ENCODE assay signal across 9 cellular contexts in the genomic region with DNA sequence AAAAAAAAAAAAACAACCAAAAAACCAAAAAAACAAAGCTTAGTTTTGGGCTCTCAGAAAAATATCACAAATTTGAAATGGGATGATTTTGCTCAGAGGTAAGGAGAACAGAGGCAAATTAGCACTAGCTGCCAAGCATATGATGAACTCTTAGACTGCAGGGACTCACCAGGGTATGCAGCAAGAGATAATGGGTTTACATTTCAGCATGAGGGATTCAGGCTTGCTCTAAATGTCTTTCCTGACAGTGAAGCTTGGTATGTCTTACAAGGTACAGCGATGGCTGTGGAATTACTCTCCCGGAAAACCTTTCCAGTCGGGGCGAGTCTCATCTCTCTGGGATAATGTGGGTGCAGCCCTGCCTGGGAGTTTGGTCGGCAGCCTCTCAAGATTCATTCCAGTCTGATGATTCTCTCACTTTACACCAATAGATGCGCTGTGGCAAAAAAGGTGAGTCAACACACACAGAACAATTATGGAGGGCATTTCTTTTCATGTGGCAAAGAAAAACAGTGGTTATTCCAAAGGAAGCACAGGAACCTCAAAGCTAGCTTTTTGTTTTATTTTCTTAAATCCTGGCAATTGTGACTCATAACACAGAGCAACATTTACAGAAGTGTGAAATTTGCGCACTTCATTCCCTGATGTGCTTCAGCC.
DNase-seq lines count a peak whose midpoint lies in the region; ATAC-seq and TF ChIP-seq lines count a peak whose summit lies in the region.
"Had no signal": no experiment of that assay in that cellular context is flagged by ENCODE, and none has a peak within 500 bp of the region (broad histone marks: within the 10 kb centered on the region; RNA-seq: fewer than 3 reads in every experiment).

No MANE protein-coding gene starts in this region.

- H3K4me3 ChIP-seq in AG10803 (ENCODE audit: low read length) (no peak overlapping the region), choroid plexus epithelial cell (ENCODE audit: low read depth, low read length) (no peak overlapping the region)

- TF ChIP-seq CTCF in AG10803 (conservative IDR thresholded peaks at IDR 0.05; ENCODE audit: low read length) (no peak), choroid plexus epithelial cell (conservative IDR thresholded peaks at IDR 0.05; ENCODE audit: low read depth, low read length) (no peak)

- DNase-seq in AG10803 (ENCODE audit: low read depth) (peak; percentile 77), M059J (ENCODE audit: low read depth) (peak; percentile 96), choroid plexus epithelial cell (ENCODE audit: low read depth) (peak; percentile 67), myocyte (ENCODE audit: low read depth) (peak; percentile 53), COLO829 (ENCODE audit: low spot score) (no peak), NCI-H1092 treated with DMSO at 0.1 percent for 48 hours (lab: John Stamatoyannopoulos, UW) (no peak), NCI-H748 treated with DMSO at 0.1 percent for 48 hours (lab: John Stamatoyannopoulos, UW) (no peak)
- DNase-seq: CD4-positive, alpha-beta memory T cell had no signal

- no peak for ATAC-seq in GM21717 (IDR thresholded peaks at IDR 0.05; ENCODE audit: unreplicated experiment)

Comparison
In these comparisons a context has a peak if more than half of its experiments do, and no peak if none do; other contexts are left out.
1. DNase-seq: peak in AG10803 (single experiment), M059J (single experiment), choroid plexus epithelial cell (single experiment) and myocyte (single experiment); none in COLO829 (single experiment), NCI-H1092 treated with DMSO at 0.1 percent for 48 hours (single experiment) and NCI-H748 treated with DMSO at 0.1 percent for 48 hours (single experiment).